18 cellular contexts compared by ENCODE assay signal in genomic region chr7:57250801-57251200, GRCh38.
DNase-seq lines count a peak whose midpoint lies in the region; ATAC-seq and TF ChIP-seq lines count a peak whose summit lies in the region.
"Had no signal": no experiment of that assay in that cellular context is flagged by ENCODE, and none has a peak within 500 bp of the region (broad histone marks: within the 10 kb centered on the region; RNA-seq: fewer than 3 reads in every experiment).

No MANE protein-coding gene starts in this region.

- peaks cover 0 to 26% (median 12%) of the 10 kb centered on the region in 4 donors for H3K9me3 ChIP-seq in esophagus muscularis mucosa
- peaks cover 0 to 78% (median 48%) of the 10 kb centered on the region in 4 donors for H3K9me3 ChIP-seq in stomach
- H3K9me3 ChIP-seq in mucosa of descending colon: peaks cover 64% of the 10 kb centered on the region

- TF ChIP-seq CTCF in esophagus muscularis mucosa (IDR thresholded peaks at IDR 0.05) (no peak), stomach (IDR thresholded peaks at IDR 0.05) (no peak), mucosa of descending colon (IDR thresholded peaks at IDR 0.05) (no peak)
- no peak for TF ChIP-seq CTCF in activated CD8-positive, alpha-beta T cell treated with anti-CD3 and anti-CD28 coated beads for 36 hours (IDR thresholded peaks at IDR 0.05)

- H3K4me1 ChIP-seq in esophagus muscularis mucosa: no peaks in the 10 kb centered on the region
- no peaks in the 10 kb centered on the region for H3K4me1 ChIP-seq in stomach
- no peaks in the 10 kb centered on the region for H3K4me1 ChIP-seq in mucosa of descending colon (ENCODE audit: low read depth)
- H3K4me1 ChIP-seq: A549; BLaER1 treated with 17β-estradiol and CSF1 and Interleukin-3, amounts not matched to agents 10 nM and 100 nM; Caco-2 had no signal

- H3K27ac Mint-ChIP-seq in activated CD8-positive, alpha-beta T cell treated with anti-CD3 and anti-CD28 coated beads for 36 hours: no peak overlapping the region
- H3K27ac Mint-ChIP-seq: B cell; CD4-positive, alpha-beta T cell; CD8-positive, alpha-beta T cell had no signal

- H3K4me3 Mint-ChIP-seq in activated CD8-positive, alpha-beta T cell treated with anti-CD3 and anti-CD28 coated beads for 36 hours: no peak overlapping the region
- H3K4me3 Mint-ChIP-seq: B cell; CD4-positive, alpha-beta T cell; CD8-positive, alpha-beta T cell had no signal

- no peaks in the 10 kb centered on the region for H3K27me3 Mint-ChIP-seq in activated CD8-positive, alpha-beta T cell treated with anti-CD3 and anti-CD28 coated beads for 36 hours
- H3K27me3 Mint-ChIP-seq: B cell; CD4-positive, alpha-beta T cell had no signal

- H3K4me1 Mint-ChIP-seq in activated CD8-positive, alpha-beta T cell treated with anti-CD3 and anti-CD28 coated beads for 36 hours (ENCODE audit: low read depth): no peaks in the 10 kb centered on the region
- H3K4me1 Mint-ChIP-seq: B cell had no signal

- H3K4me3 ChIP-seq in esophagus muscularis mucosa (no peak overlapping the region), stomach (no peak overlapping the region), mucosa of descending colon (no peak overlapping the region)
- H3K4me3 ChIP-seq: A549; BLaER1 treated with 17β-estradiol and CSF1 and Interleukin-3, amounts not matched to agents 10 nM and 100 nM had no signal

- TF ChIP-seq EP300 in esophagus muscularis mucosa (IDR thresholded peaks at IDR 0.05): no peak
- no peak for TF ChIP-seq EP300 in stomach (IDR thresholded peaks at IDR 0.05)

- H3K36me3 Mint-ChIP-seq in activated CD8-positive, alpha-beta T cell treated with anti-CD3 and anti-CD28 coated beads for 36 hours (ENCODE audit: low read depth): no peaks in the 10 kb centered on the region

- H3K9me3 Mint-ChIP-seq in activated CD8-positive, alpha-beta T cell treated with anti-CD3 and anti-CD28 coated beads for 36 hours: peaks cover 22% of the 10 kb centered on the region

- TF ChIP-seq POLR2A in esophagus muscularis mucosa (IDR thresholded peaks at IDR 0.05; ENCODE audit: low read depth) (no peak), stomach (IDR thresholded peaks at IDR 0.05) (no peak)

- WGBS in esophagus muscularis mucosa: 12% methylated on average over 2 of the region's 2 CpGs
- 18 to 26% (median 22%) methylated on average over 2 of the region's 2 CpGs for WGBS in stomach, 5 donors

- no peaks in the 10 kb centered on the region for H3K36me3 ChIP-seq in esophagus muscularis mucosa
- no peaks in the 10 kb centered on the region for H3K36me3 ChIP-seq in stomach
- H3K36me3 ChIP-seq in mucosa of descending colon (ENCODE audit: low read depth): no peaks in the 10 kb centered on the region
- H3K36me3 ChIP-seq: BLaER1 treated with 17β-estradiol and CSF1 and Interleukin-3, amounts not matched to agents 10 nM and 100 nM had no signal

- CTCF ChIA-PET in activated CD8-positive, alpha-beta T cell treated with anti-CD3 and anti-CD28 coated beads for 36 hours (lab: Charles Lee): no interaction called here

- no peaks in the 10 kb centered on the region for H3K27me3 ChIP-seq in esophagus muscularis mucosa
- no peaks in the 10 kb centered on the region for H3K27me3 ChIP-seq in stomach
- H3K27me3 ChIP-seq: BLaER1 treated with 17β-estradiol and CSF1 and Interleukin-3, amounts not matched to agents 10 nM and 100 nM had no signal

- POLR2A ChIA-PET in activated CD8-positive, alpha-beta T cell treated with anti-CD3 and anti-CD28 coated beads for 36 hours (lab: Charles Lee): no interaction called here

- peak; percentile 70 for DNase-seq in esophagus muscularis mucosa (ENCODE audit: extremely low spot score)
- DNase-seq in mesenteric fat pad (ENCODE audit: low spot score): peak; percentile 16
- peak; percentile 4 for DNase-seq in stomach
- DNase-seq in activated CD8-positive, alpha-beta T cell treated with anti-CD3 and anti-CD28 coated beads for 36 hours: no peak
- DNase-seq in NK-92 (lab: John Stamatoyannopoulos, UW; ENCODE audit: unreplicated experiment): no peak
- DNase-seq in mucosa of descending colon: no peak
- DNase-seq: AML-193; Caco-2; Calu3; CD4-positive, alpha-beta T cell; CD8-positive, alpha-beta T cell; DMS79 treated with DMSO at 0.1 percent for 48 hours; GF-D8 had no signal

- no peak overlapping the region for H3K27ac ChIP-seq in esophagus muscularis mucosa (replicated peaks in 1 of 4)
- no peak overlapping the region for H3K27ac ChIP-seq in stomach
- H3K27ac ChIP-seq: 22Rv1; A549; BLaER1 treated with 17β-estradiol and CSF1 and Interleukin-3, amounts not matched to agents 10 nM and 100 nM; C4-2B had no signal

- ATAC-seq in activated CD8-positive, alpha-beta T cell treated with anti-CD3 and anti-CD28 coated beads for 36 hours: no peak
- ATAC-seq in mucosa of descending colon: no peak
- ATAC-seq: A549; CD8-positive, alpha-beta T cell had no signal

- intact Hi-C loops in esophagus muscularis mucosa (cut with DNase I): no loop called here
- intact Hi-C loops in stomach (cut with DNase I; ENCODE audit: low total_unique reads): no loop called here
- intact Hi-C loops in activated CD8-positive, alpha-beta T cell treated with anti-CD3 and anti-CD28 coated beads for 36 hours (cut with micrococcal nuclease): no loop called here
- intact Hi-C loops in mucosa of descending colon (cut with DNase I, micrococcal nuclease): no loop called here

Comparison
In these comparisons a context has a peak if more than half of its experiments do, and no peak if none do; other contexts are left out.
1. DNase-seq: peak in esophagus muscularis mucosa (single experiment), mesenteric fat pad (single experiment) and stomach (single experiment); none in activated CD8-positive, alpha-beta T cell treated with anti-CD3 and anti-CD28 coated beads for 36 hours (single experiment), NK-92 (single experiment) and mucosa of descending colon (0 of 3).